ENCODE assay signal across 14 cellular contexts in the genomic region with DNA sequence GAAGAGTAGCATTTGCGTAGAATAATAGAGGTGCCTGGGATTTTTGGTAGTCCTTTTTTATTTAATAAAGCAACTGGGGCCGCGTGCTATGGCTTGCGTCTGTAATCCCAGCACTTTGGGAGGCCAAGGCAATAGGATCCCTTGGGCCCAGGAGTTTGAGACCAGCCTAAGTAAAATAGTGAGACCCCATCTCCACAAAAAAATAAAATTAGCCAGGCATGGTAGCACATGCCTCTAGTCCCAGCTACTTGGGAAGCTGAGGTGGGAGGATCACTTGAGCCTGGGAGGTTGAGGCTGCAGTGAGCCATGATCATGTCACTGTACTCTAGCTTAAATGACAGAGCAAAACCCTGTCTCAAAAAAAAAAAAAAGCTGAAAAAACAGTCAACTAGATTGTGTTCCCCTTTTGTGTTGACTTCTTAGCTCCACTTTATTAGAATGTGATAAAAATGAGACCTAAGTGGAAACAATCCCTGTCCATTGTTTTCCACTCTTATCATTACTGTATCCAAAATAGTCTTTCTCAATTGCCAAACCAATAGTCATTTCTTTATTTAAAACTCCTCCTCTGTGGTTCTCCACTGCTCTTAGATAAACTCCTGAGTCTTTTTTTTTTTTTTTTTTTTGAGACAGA. TPM values are rescaled to one million over a fixed set of nuclear protein-coding genes. Genes with fewer than 3 reads are reported as not detected.
DNase-seq lines count a peak whose midpoint lies in the region; ATAC-seq and TF ChIP-seq lines count a peak whose summit lies in the region.
"Had no signal": no experiment of that assay in that cellular context is flagged by ENCODE, and none has a peak within 500 bp of the region (broad histone marks: within the 10 kb centered on the region; RNA-seq: fewer than 3 reads in every experiment).

No MANE protein-coding gene starts in this region.

- H3K27me3 Mint-ChIP-seq in T-helper 17 cell: no peaks in the 10 kb centered on the region

- no peak for TF ChIP-seq EP300 in transverse colon (IDR thresholded peaks at IDR 0.05; ENCODE audit: low read depth)

- WGBS in heart left ventricle, 4 donors: 90 to 98% (median 95%) methylated on average over 4 of the region's 4 CpGs
- whole genome bisulfite sequencing in esophagus squamous epithelium, 2 donors: 60 to 83% methylated on average over 4 of the region's 4 CpGs
- 90% methylated on average over 4 of the region's 4 CpGs for WGBS in transverse colon (ENCODE audit: low coverage in 1 of 2), 2 donors

- in situ Hi-C loops in transverse colon (cut with MboI; ENCODE audit: low pct_ligation_motif_present in 1 of 4, low pct_unique_long_range_greater_than_20kb in 1 of 4, low sequenced_read_pairs in 3 of 4): no loop called here

- H3K4me3 ChIP-seq in heart left ventricle (peak overlapping the region in 1 of 12 donors; percentile 9), esophagus squamous epithelium (no peak overlapping the region), transverse colon (no peak overlapping the region)

- H3K36me3 ChIP-seq in heart left ventricle (no peaks in the 10 kb centered on the region), esophagus squamous epithelium (no peaks in the 10 kb centered on the region), transverse colon (no peaks in the 10 kb centered on the region)

- TF ChIP-seq POLR2A in heart left ventricle (IDR thresholded peaks at IDR 0.05): no peak
- TF ChIP-seq POLR2A in esophagus squamous epithelium (IDR thresholded peaks at IDR 0.05): no peak
- TF ChIP-seq POLR2A in transverse colon (IDR thresholded peaks at IDR 0.05): no peak

- peak overlapping the region; percentile 95 for H3K4me3 Mint-ChIP-seq in T-helper 17 cell

- peaks cover 8% of the 10 kb centered on the region for H3K36me3 Mint-ChIP-seq in T-helper 17 cell (ENCODE audit: low read depth)

- H3K4me1 Mint-ChIP-seq in T-helper 17 cell: peaks cover 64% of the 10 kb centered on the region

- intact Hi-C loops in heart left ventricle (cut with DNase I): loop anchor here in 4 of 10 donors (5.0 to 10.0 kb wide), 4 partner anchors 86 to 106 kb away; no protein-coding TSS in a partner anchor
- intact Hi-C loops in cardiac septum (cut with DNase I): loop anchor here (10.0 kb wide), 1 partner anchor 86 kb away; no protein-coding TSS in a partner anchor
- intact Hi-C loops in esophagus squamous epithelium (cut with DNase I): no loop called here
- intact Hi-C loops in transverse colon (cut with DNase I; ENCODE audit: low total_unique reads): no loop called here

- H3K9me3 ChIP-seq in heart left ventricle: peaks cover 0 to 9% (median 0%) of the 10 kb centered on the region in 12 donors
- no peaks in the 10 kb centered on the region for H3K9me3 ChIP-seq in T-helper 17 cell (ENCODE audit: control insufficient read depth, low read length, poor library complexity, severe bottlenecking)
- H3K9me3 ChIP-seq in esophagus squamous epithelium: no peaks in the 10 kb centered on the region
- H3K9me3 ChIP-seq in transverse colon: no peaks in the 10 kb centered on the region

- no peak for TF ChIP-seq CTCF in heart left ventricle (IDR thresholded peaks at IDR 0.05)
- no peak for TF ChIP-seq CTCF in esophagus squamous epithelium (IDR thresholded peaks at IDR 0.05)
- no peak for TF ChIP-seq CTCF in transverse colon (IDR thresholded peaks at IDR 0.05)

- H3K27ac ChIP-seq in heart left ventricle: peak overlapping the region in 10 of 12 donors; percentile 15 to 84 (median 57)
- peak overlapping the region; percentile 38 to 96 (median 54) for H3K27ac ChIP-seq in esophagus squamous epithelium
- H3K27ac ChIP-seq in transverse colon: peak overlapping the region; percentile 39 to 61 (median 51)
- H3K27ac ChIP-seq: RWPE1 had no signal

- no peak for DNase-seq in heart left ventricle
- no peak for DNase-seq in cardiac septum (ENCODE audit: low spot score)
- DNase-seq in T-helper 17 cell: no peak
- DNase-seq in esophagus squamous epithelium (lab: John Stamatoyannopoulos, UW): no peak
- DNase-seq in transverse colon: no peak
- no peak for DNase-seq in SKM-1 treated with dmso at 0.1 percent for 144 hours (lab: John Stamatoyannopoulos, UW; ENCODE audit: unreplicated experiment)
- DNase-seq: EL, mesenchymal stem cell, NCI-H2081 treated with DMSO at 0.1 percent for 48 hours, NCI-H82, nucleus accumbens had no signal

- peak in 2 of 4 donors; percentile 17 to 20 for ATAC-seq in heart left ventricle
- ATAC-seq in T-helper 17 cell: peak; percentile 25
- ATAC-seq in GM19324 (IDR thresholded peaks at IDR 0.05; ENCODE audit: low FRiP score, unreplicated experiment): no peak
- ATAC-seq in HG03378 (IDR thresholded peaks at IDR 0.05; ENCODE audit: unreplicated experiment): no peak

- H3K27ac Mint-ChIP-seq in T-helper 17 cell: peak overlapping the region; percentile 100

- peaks cover 0 to 47% (median 23%) of the 10 kb centered on the region in 12 donors for H3K4me1 ChIP-seq in heart left ventricle
- peaks cover 3 to 59% (median 5%) of the 10 kb centered on the region in 3 donors for H3K4me1 ChIP-seq in esophagus squamous epithelium
- no peaks in the 10 kb centered on the region for H3K4me1 ChIP-seq in transverse colon

- H3K27me3 ChIP-seq in heart left ventricle: no peaks in the 10 kb centered on the region
- H3K27me3 ChIP-seq in esophagus squamous epithelium: no peaks in the 10 kb centered on the region
- peaks cover 6% of the 10 kb centered on the region for H3K27me3 ChIP-seq in transverse colon

RNA-seq across cellular contexts. Expression of a gene that starts 7.4 kb away (rescaled TPM):
- total RNA-seq in heart left ventricle (10 to 100 TPM; 13.2 to 42.1 (median 21.7) TPM), cardiac septum (17.0 TPM), T-helper 17 cell (100 to 1,000 TPM; 328 to 342 TPM), esophagus squamous epithelium (10 to 100 TPM; 34.5 to 51.3 (median 45.0) TPM), transverse colon (10 to 100 TPM; 12.4 to 38.9 (median 27.0) TPM)
- 10 to 100 TPM in 1 of 2 donors, 1 to 10 TPM in 1; 6.1 to 49.2 TPM for polyA plus RNA-seq in heart left ventricle

RNA-seq across cellular contexts. Expression of a gene that starts 47.6 kb away (rescaled TPM):
- total RNA-seq in heart left ventricle (1 to 10 TPM in 3 of 9 donors, under 1 TPM in 6; 0.12 to 2.4 (median 0.42) TPM), cardiac septum (5.2 TPM), T-helper 17 cell (1 to 10 TPM; 3.5 to 4.1 TPM), esophagus squamous epithelium (10 to 100 TPM; 18.5 to 35.9 (median 26.3) TPM), transverse colon (100 to 1,000 TPM in 1 of 4 donors, 10 to 100 TPM in 3; 50.4 to 141 (median 71.2) TPM)
- under 1 TPM; 0.11 to 0.24 TPM for polyA plus RNA-seq in heart left ventricle

Comparison
In these comparisons a context has a peak if more than half of its experiments do, and no peak if none do; other contexts are left out.
1. RNA of a gene that starts 7.4 kb away (total RNA-seq): 328 to 342 TPM in T-helper 17 cell; 34.5 to 51.3 TPM in esophagus squamous epithelium, 12.4 to 38.9 TPM in transverse colon, 13.2 to 42.1 TPM in heart left ventricle and 17.0 TPM in cardiac septum (single experiment); every median in the first group is over 4 times any median in the second.
2. Peak in every context shown above with its lines, with median percentiles within 50 percentile points of each other: H3K27ac ChIP-seq.